In genomic region chrX:103877571-103877970, GRCh38 we compare ENCODE assay signal across 26 cellular contexts. TPM values are rescaled to one million over a fixed set of nuclear protein-coding genes. Genes with fewer than 3 reads are reported as not detected.
DNase-seq lines count a peak whose midpoint lies in the region; ATAC-seq, FAIRE-seq and TF ChIP-seq lines count a peak whose summit lies in the region.
"Had no signal": no experiment of that assay in that cellular context is flagged by ENCODE, and none has a peak within 500 bp of the region (broad histone marks: within the 10 kb centered on the region; RNA-seq: fewer than 3 reads in every experiment).

No MANE protein-coding gene starts in this region.

- no peaks in the 10 kb centered on the region for H4K20me1 ChIP-seq in PC-3 (ENCODE audit: low read length)

- TF ChIP-seq POLR2A in GM12891 (IDR thresholded peaks at IDR 0.05; ENCODE audit: low read depth, low read length), result no peak

- POLR2A ChIA-PET in PC-3 (lab: Charles Lee; ENCODE audit: unreplicated experiment), result no interaction called here

- H3K36me3 ChIP-seq in PC-3 (ENCODE audit: low read depth, low read length), result no peaks in the 10 kb centered on the region
- H3K36me3 ChIP-seq: SJCRH30 had no signal

- H3K9me3 ChIP-seq in PC-3 (ENCODE audit: low read length), result no peaks in the 10 kb centered on the region
- H3K9me3 ChIP-seq: A549, SJCRH30 had no signal

- ATAC-seq in PC-3, result no peak
- ATAC-seq: A549, Right ventricle myocardium inferior, SK-N-SH treated with all-trans-retinoic acid at 6 μM for 48 hours had no signal

- intact Hi-C loops in PC-3 (cut with micrococcal nuclease), result no loop called here
- intact Hi-C loops in activated T-helper 2 cell treated with anti-CD3 and anti-CD28 coated beads, Interferon-gamma antibody, Interleukin-2, Interleukin-4, amounts not matched to agents 10 μg/mL and 5 μg/mL and 100 μg/mL, durations not matched to agents 14 hours and 24 hours and 36 hours (cut with micrococcal nuclease), result no loop called here

- H3K27ac ChIP-seq in PC-3 (ENCODE audit: low read length), result no peak overlapping the region
- H3K27ac ChIP-seq: A549, KMS-11, SJCRH30 had no signal

- no peak overlapping the region for H3K4me2 ChIP-seq in PC-3 (ENCODE audit: low read length)
- H3K4me2 ChIP-seq: A549, KMS-11 had no signal

- no peak overlapping the region for H3K4me3 ChIP-seq in PC-3 (ENCODE audit: low read length)
- H3K4me3 ChIP-seq: A549, SJCRH30 had no signal

- no peaks in the 10 kb centered on the region for H3F3A ChIP-seq in PC-3 (ENCODE audit: low read length, unreplicated experiment)

- H3K9ac ChIP-seq in PC-3 (ENCODE audit: low read length), result no peak overlapping the region
- H3K9ac ChIP-seq: KMS-11 had no signal

- no peaks in the 10 kb centered on the region for H3K9me2 ChIP-seq in PC-3 (replicated peaks; ENCODE audit: low read length)

- peak; percentile 31 for DNase-seq in Caki2 (ENCODE audit: low read depth)
- no peak for DNase-seq in GM12891 (ENCODE audit: insufficient read length, low spot score)
- peak; percentile 25 for DNase-seq in PC-3
- peak; percentile 47 for DNase-seq in glomerular visceral epithelial cell (ENCODE audit: extremely low spot score)
- no peak for DNase-seq in NCI-H146 (lab: John Stamatoyannopoulos, UW)
- DNase-seq in activated T-helper 2 cell treated with anti-CD3 and anti-CD28 coated beads, Interferon-gamma antibody, Interleukin-2, Interleukin-4, amounts not matched to agents 10 μg/mL and 5 μg/mL and 100 μg/mL, durations not matched to agents 14 hours and 24 hours and 36 hours (ENCODE audit: low spot score), result no peak
- no peak for DNase-seq in NCI-H187 (lab: John Stamatoyannopoulos, UW)
- DNase-seq: C1 segment of cervical spinal cord; CD4-positive, alpha-beta memory T cell; COR-L47; DMS79; H7; NCI-H1092; NCI-H1417 treated with DMSO at 0.1 percent for 48 hours; NCI-H1930; NCI-H2107; NCI-H524; NCI-H774; SJCRH30 had no signal

- CTCF ChIA-PET in PC-3 (lab: Charles Lee), result no interaction called here

- no peaks in the 10 kb centered on the region for H3K9me3 Mint-ChIP-seq in activated T-helper 2 cell treated with anti-CD3 and anti-CD28 coated beads, Interferon-gamma antibody, Interleukin-2, Interleukin-4, amounts not matched to agents 10 μg/mL and 5 μg/mL and 100 μg/mL, durations not matched to agents 14 hours and 24 hours and 36 hours
- H3K9me3 Mint-ChIP-seq: CD4-positive, alpha-beta memory T cell; IgD-negative memory B cell had no signal

- TF ChIP-seq CTCF in PC-3 (conservative IDR thresholded peaks at IDR 0.05; ENCODE audit: low read depth, low read length), result no peak

- no peaks in the 10 kb centered on the region for H3K27me3 ChIP-seq in PC-3 (ENCODE audit: low read length)
- H3K27me3 ChIP-seq: SJCRH30 had no signal

- H3K4me3 Mint-ChIP-seq in activated T-helper 2 cell treated with anti-CD3 and anti-CD28 coated beads, Interferon-gamma antibody, Interleukin-2, Interleukin-4, amounts not matched to agents 10 μg/mL and 5 μg/mL and 100 μg/mL, durations not matched to agents 14 hours and 24 hours and 36 hours (ENCODE audit: low read depth), result no peak overlapping the region
- H3K4me3 Mint-ChIP-seq: CD4-positive, alpha-beta memory T cell; IgD-negative memory B cell had no signal

- no peaks in the 10 kb centered on the region for H3K79me2 ChIP-seq in PC-3 (ENCODE audit: low read length)

- no peaks in the 10 kb centered on the region for H3K27me3 Mint-ChIP-seq in activated T-helper 2 cell treated with anti-CD3 and anti-CD28 coated beads, Interferon-gamma antibody, Interleukin-2, Interleukin-4, amounts not matched to agents 10 μg/mL and 5 μg/mL and 100 μg/mL, durations not matched to agents 14 hours and 24 hours and 36 hours (ENCODE audit: low read depth)

- no TSS peak for BruUV-seq in PC-3 (replicated peaks; lab: Mats Ljungman, UMichigan)

- in situ Hi-C loops in Caki2 (cut with HindIII; ENCODE audit: low pct_unique_long_range_greater_than_20kb, low sequenced_read_pairs), result no loop called here

- peaks cover 27% of the 10 kb centered on the region for H3K4me1 ChIP-seq in PC-3 (ENCODE audit: insufficient read depth, low read length)
- H3K4me1 ChIP-seq: A549, SJCRH30 had no signal

- no peak overlapping the region for H3K27ac Mint-ChIP-seq in activated T-helper 2 cell treated with anti-CD3 and anti-CD28 coated beads, Interferon-gamma antibody, Interleukin-2, Interleukin-4, amounts not matched to agents 10 μg/mL and 5 μg/mL and 100 μg/mL, durations not matched to agents 14 hours and 24 hours and 36 hours
- H3K27ac Mint-ChIP-seq: CD4-positive, alpha-beta memory T cell; IgD-negative memory B cell had no signal

- FAIRE-seq in GM12891 (lab: Jason Lieb, UNC), result peak; percentile 5
- FAIRE-seq: A549, GM19239 had no signal

- no peaks in the 10 kb centered on the region for H3K36me3 Mint-ChIP-seq in activated T-helper 2 cell treated with anti-CD3 and anti-CD28 coated beads, Interferon-gamma antibody, Interleukin-2, Interleukin-4, amounts not matched to agents 10 μg/mL and 5 μg/mL and 100 μg/mL, durations not matched to agents 14 hours and 24 hours and 36 hours (ENCODE audit: low read depth)
- H3K36me3 Mint-ChIP-seq: CD4-positive, alpha-beta memory T cell; IgD-negative memory B cell had no signal

- H3K4me1 Mint-ChIP-seq in activated T-helper 2 cell treated with anti-CD3 and anti-CD28 coated beads, Interferon-gamma antibody, Interleukin-2, Interleukin-4, amounts not matched to agents 10 μg/mL and 5 μg/mL and 100 μg/mL, durations not matched to agents 14 hours and 24 hours and 36 hours (ENCODE audit: low read depth), result peaks cover 5% of the 10 kb centered on the region
- H3K4me1 Mint-ChIP-seq: CD4-positive, alpha-beta memory T cell had no signal

- H2AFZ ChIP-seq in PC-3 (ENCODE audit: low read length), result no peak overlapping the region

TF ChIP-seq in GM12891, 5 proteins besides CTCF, POLR2A, EP300 and RAD21:
- TF ChIP-seq PAX5 (IDR thresholded peaks at IDR 0.05; ENCODE audit: insufficient read depth, low read length, severe bottlenecking) (no peak), TAF1 (IDR thresholded peaks at IDR 0.05; ENCODE audit: low read depth, low read length) (no peak), POLR2AphosphoS5 (IDR thresholded peaks at IDR 0.05; ENCODE audit: low read depth, low read length) (no peak), POU2F2 (IDR thresholded peaks at IDR 0.05; ENCODE audit: low read depth, low read length) (no peak), SPI1 (IDR thresholded peaks at IDR 0.05; ENCODE audit: low read depth, low read length) (no peak)

RNA-seq across cellular contexts. Expression of gene RAB9B, which starts 45.5 kb away (rescaled TPM):
- total RNA-seq in Caki2 (2014; rRNA removed; shearing (Covaris generic); ENCODE audit: low replicate concordance), result 2.7 TPM in 1 of 2 replicates, not detected in the other
- 0.12 TPM for polyA plus RNA-seq in GM12891 (2012; ENCODE audit: low read depth, missing spikeins)
- 1.2 and 1.5 TPM in 2 replicates for total RNA-seq in PC-3 (2014; rRNA removed)
- 0.55 and 0.62 TPM in 2 replicates for total RNA-seq in activated T-helper 2 cell treated with anti-CD3 and anti-CD28 coated beads, Interferon-gamma antibody, Interleukin-2, Interleukin-4, amounts not matched to agents 10 μg/mL and 5 μg/mL and 100 μg/mL, durations not matched to agents 14 hours and 24 hours and 36 hours
- total RNA-seq: RPMI7951 had no signal

Comparison
In these comparisons a context has a peak if more than half of its experiments do, and no peak if none do; other contexts are left out.
1. DNase-seq: peak in Caki2 (single experiment), PC-3 (single experiment) and glomerular visceral epithelial cell (single experiment); none in GM12891 (single experiment), NCI-H146 (single experiment), activated T-helper 2 cell treated with anti-CD3 and anti-CD28 coated beads, Interferon-gamma antibody, Interleukin-2, Interleukin-4, amounts not matched to agents 10 μg/mL and 5 μg/mL and 100 μg/mL, durations not matched to agents 14 hours and 24 hours and 36 hours (single experiment) and NCI-H187 (0 of 2).